ENCODE assay signal across 11 cellular contexts in the genomic region with DNA sequence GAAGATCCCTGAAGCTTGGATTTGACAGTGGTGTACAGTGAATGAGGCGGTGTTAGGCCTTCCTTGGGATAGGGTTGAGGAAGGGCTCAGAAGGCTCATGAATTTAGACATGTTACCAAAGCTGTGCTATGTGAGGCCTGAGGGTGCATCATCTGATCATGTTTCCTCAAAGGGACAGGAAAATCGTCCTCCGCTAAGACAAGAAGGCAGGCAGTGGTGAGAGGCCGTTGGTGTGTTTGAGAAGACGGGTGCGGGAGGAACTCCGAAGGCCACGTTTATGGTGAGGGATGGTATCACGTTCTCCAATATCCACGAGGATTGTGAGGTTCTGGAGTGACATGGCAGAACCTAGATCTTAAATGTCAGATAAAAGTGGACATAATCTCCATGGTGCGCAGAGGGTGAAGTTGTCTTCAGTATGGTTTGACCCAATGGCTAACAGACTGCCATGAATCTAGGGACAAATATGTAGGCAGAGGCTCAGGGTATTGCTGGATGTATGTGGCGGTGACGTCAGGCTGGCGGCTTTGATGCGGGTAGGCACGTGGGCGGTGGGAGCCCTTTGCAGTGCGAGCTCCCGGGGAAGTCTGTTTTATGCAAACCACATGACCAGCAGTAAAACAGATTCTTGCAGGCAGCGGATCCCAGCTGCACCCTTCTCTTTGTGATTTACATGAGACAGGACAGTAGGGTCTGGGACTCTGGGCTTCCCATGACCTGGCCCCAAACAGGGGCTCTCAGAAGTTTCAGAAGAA.
DNase-seq lines count a peak whose midpoint lies in the region; FAIRE-seq and TF ChIP-seq lines count a peak whose summit lies in the region.
"Had no signal": no experiment of that assay in that cellular context is flagged by ENCODE, and none has a peak within 500 bp of the region (broad histone marks: within the 10 kb centered on the region; RNA-seq: fewer than 3 reads in every experiment).

No MANE protein-coding gene starts in this region.

- H2BK5ac ChIP-seq in H1 (ENCODE audit: low read depth, low read length): no peak overlapping the region

- peaks cover 6% of the 10 kb centered on the region for H3K4me1 Mint-ChIP-seq in activated CD4-positive, alpha-beta T cell treated with anti-CD3 and anti-CD28 coated beads, Interleukin-2, amount 10 ng/mL, durations not matched to agents 24 days and 14 days

- 85% methylated on average over 20 of the region's 20 CpGs; no CpG with 5 or more reads in 1 of the 2 experiments for WGBS in H1 (ENCODE audit: extremely low coverage in 1 of 2, insufficient coverage in 1 of 2, insufficient read length in 1 of 2, insufficient replicate concordance in 2 of 2, low coverage in 1 of 2, low lambda C conversion rate in 2 of 2, missing lambda C conversion rate in 1 of 2), 2 experiments

- no peak overlapping the region for H3K14ac ChIP-seq in H1 (ENCODE audit: insufficient read length)

- no peaks in the 10 kb centered on the region; a peak in 1 of 7 replicates for H3K4me1 ChIP-seq in H1 (replicated peaks in 1 of 4; ENCODE audit: control insufficient read depth in 3 of 4, insufficient read depth in 4 of 4, low read length in 3 of 4)
- H3K4me1 ChIP-seq: SJSA1 had no signal

- no peaks in the 10 kb centered on the region for H4K20me1 ChIP-seq in H1 (replicated peaks in 1 of 2; ENCODE audit: control insufficient read depth in 1 of 2, insufficient read depth in 2 of 2, low read length in 2 of 2)

- intact Hi-C loops in activated CD4-positive, alpha-beta T cell treated with anti-CD3 and anti-CD28 coated beads, Interleukin-2, amount 10 ng/mL, durations not matched to agents 24 days and 14 days (cut with micrococcal nuclease): no loop called here

- peak overlapping the region; percentile 21 for H3K27ac Mint-ChIP-seq in activated CD4-positive, alpha-beta T cell treated with anti-CD3 and anti-CD28 coated beads, Interleukin-2, amount 10 ng/mL, durations not matched to agents 24 days and 14 days

- no peak overlapping the region for H2BK15ac ChIP-seq in H1 (ENCODE audit: low read length)

- H2BK12ac ChIP-seq in H1 (ENCODE audit: low read depth, low read length): no peak overlapping the region

- no peak overlapping the region for H4K91ac ChIP-seq in H1 (replicated peaks; ENCODE audit: insufficient read length, low read length)

- peak overlapping the region; percentile 83 for H3K27ac ChIP-seq in KOPT-K1 (ENCODE audit: low read depth, low read length, poor library complexity, severe bottlenecking)
- H3K27ac ChIP-seq in H1 (ENCODE audit: low read depth, low read length): no peak overlapping the region
- H3K27ac ChIP-seq: KMS-11, SJSA1 had no signal

- no peak for TF ChIP-seq EP300 in H1 (IDR thresholded peaks at IDR 0.05; ENCODE audit: borderline replicate concordance in 1 of 2, low read depth in 2 of 2, low read length in 2 of 2)

- no peak for TF ChIP-seq CTCF in H1 (IDR thresholded peaks at IDR 0.05; ENCODE audit: control extremely low read depth in 1 of 3, insufficient read depth in 1 of 3, low read depth in 1 of 3, low read length in 3 of 3)

- H3K79me2 ChIP-seq in H1 (ENCODE audit: control insufficient read depth in 1 of 2, insufficient read depth in 2 of 2, low read length in 2 of 2): no peaks in the 10 kb centered on the region

- H3K36me3 ChIP-seq in KOPT-K1 (ENCODE audit: insufficient read depth, low read length) (no peaks in the 10 kb centered on the region), H1 (ENCODE audit: control insufficient read depth in 2 of 4, insufficient read depth in 4 of 4, low read length in 3 of 4) (no peaks in the 10 kb centered on the region)
- H3K36me3 ChIP-seq: SJSA1 had no signal

- no peak for TF ChIP-seq POLR2A in H1 (IDR thresholded peaks at IDR 0.05; ENCODE audit: control extremely low read depth in 1 of 2, low read depth in 2 of 2, low read length in 2 of 2)

- H2BK120ac ChIP-seq in H1 (replicated peaks; ENCODE audit: low read depth, low read length): no peak overlapping the region

- no peaks in the 10 kb centered on the region; the same call in 1 of the 2 replicates for H3K23me2 ChIP-seq in H1 (ENCODE audit: low read depth, low read length)

- DNase-seq in activated CD4-positive, alpha-beta T cell treated with anti-CD3 and anti-CD28 coated beads, Interleukin-2, amount 10 ng/mL, durations not matched to agents 24 days and 14 days: peak; percentile 64
- DNase-seq in H1 (ENCODE audit: low read depth in 1 of 2, low spot score in 2 of 2) (peak in 1 of 2 experiments; percentile 35), SIG-M5 treated with dmso at 0.1 percent for 504 hours (lab: John Stamatoyannopoulos, UW; ENCODE audit: unreplicated experiment) (no peak), NCI-H2029 treated with DMSO at 0.1 percent for 48 hours (lab: John Stamatoyannopoulos, UW) (no peak), SHP77 treated with DMSO at 0.1 percent for 48 hours (lab: John Stamatoyannopoulos, UW) (no peak)
- DNase-seq in stimulated activated CD4-positive, alpha-beta T cell treated with anti-CD3 and anti-CD28 coated beads, Interleukin-4, amount 100 ng/mL, for 48 hours (ENCODE audit: low read depth in 2 of 2): peak; percentile 10 to 29
- DNase-seq: cortex of kidney, NCI-H187 treated with DMSO at 0.1 percent for 48 hours had no signal

- H3K9ac ChIP-seq in H1 (replicated peaks in 1 of 4; ENCODE audit: extremely low read depth in 1 of 4, low read depth in 3 of 4, low read length in 3 of 4): no peak overlapping the region
- H3K9ac ChIP-seq: KMS-11 had no signal

- no peak overlapping the region for H3K23ac ChIP-seq in H1 (ENCODE audit: insufficient read length)

- H3K79me1 ChIP-seq in H1 (ENCODE audit: low read depth, low read length): no peaks in the 10 kb centered on the region

- no peak for TF ChIP-seq RAD21 in H1 (IDR thresholded peaks at IDR 0.05 in 1 of 2, conservative IDR thresholded peaks at IDR 0.05 in 1 of 2; ENCODE audit: low read depth in 2 of 2, low read length in 2 of 2)

- H2AFZ ChIP-seq in H1 (ENCODE audit: low read length): 0 out of 2 replicates have a peak overlapping the region, but pooled peaks have one; percentile 36

- H3K4ac ChIP-seq in H1 (replicated peaks; ENCODE audit: insufficient read length, low read depth, low read length): no peak overlapping the region

- no peak overlapping the region for H4K5ac ChIP-seq in H1 (ENCODE audit: insufficient read length, low read depth, low read length)

- no peak overlapping the region for H3K56ac ChIP-seq in H1 (replicated peaks; ENCODE audit: insufficient read length, low read depth, low read length)

- POLR2A ChIA-PET in H1 (lab: Charles Lee; ENCODE audit: partially characterized antibody): no interaction called here

- H3K36me3 Mint-ChIP-seq in activated CD4-positive, alpha-beta T cell treated with anti-CD3 and anti-CD28 coated beads, Interleukin-2, amount 10 ng/mL, durations not matched to agents 24 days and 14 days (ENCODE audit: low read depth): no peaks in the 10 kb centered on the region

- no peak overlapping the region for H2BK20ac ChIP-seq in H1 (ENCODE audit: low read length)

- peaks cover 14% of the 10 kb centered on the region for H3K27me3 Mint-ChIP-seq in activated CD4-positive, alpha-beta T cell treated with anti-CD3 and anti-CD28 coated beads, Interleukin-2, amount 10 ng/mL, durations not matched to agents 24 days and 14 days

- no peak overlapping the region for H3K4me2 ChIP-seq in H1 (ENCODE audit: insufficient read depth in 1 of 2, low read depth in 2 of 2, low read length in 2 of 2)
- H3K4me2 ChIP-seq: KMS-11 had no signal

- H3K9me3 ChIP-seq in KOPT-K1 (ENCODE audit: insufficient read depth, low read length, poor library complexity, severe bottlenecking) (no peaks in the 10 kb centered on the region), H1 (ENCODE audit: insufficient read depth in 2 of 2, low read depth in 1 of 2, low read length in 1 of 2) (no peaks in the 10 kb centered on the region)
- H3K9me3 ChIP-seq: SJSA1 had no signal

- H3K18ac ChIP-seq in H1 (ENCODE audit: extremely low read depth, low read length): no peak overlapping the region

- no peak overlapping the region for H4K8ac ChIP-seq in H1 (ENCODE audit: extremely low read depth, insufficient read depth, low read length)

- no peak overlapping the region for H3K4me3 Mint-ChIP-seq in activated CD4-positive, alpha-beta T cell treated with anti-CD3 and anti-CD28 coated beads, Interleukin-2, amount 10 ng/mL, durations not matched to agents 24 days and 14 days

- peaks cover 3% of the 10 kb centered on the region for H3K9me3 Mint-ChIP-seq in activated CD4-positive, alpha-beta T cell treated with anti-CD3 and anti-CD28 coated beads, Interleukin-2, amount 10 ng/mL, durations not matched to agents 24 days and 14 days

- CTCF ChIA-PET in H1 (lab: Charles Lee; ENCODE audit: partially characterized antibody): interaction anchor here (0.6 to 0.7 kb wide), 2 partner anchors 82 to 236 kb away, joined by 3 read pairs; no protein-coding TSS in a partner anchor

- no peaks in the 10 kb centered on the region for H3K27me3 ChIP-seq in H1 (replicated peaks in 1 of 4; ENCODE audit: control insufficient read depth in 3 of 4, extremely low read depth in 1 of 4, insufficient read depth in 3 of 4, low read length in 3 of 4)
- H3K27me3 ChIP-seq: SJSA1 had no signal

- H3K4me3 ChIP-seq in H1 (ENCODE audit: extremely low read depth in 1 of 4, insufficient read depth in 2 of 4, low read depth in 3 of 4, low read length in 4 of 4): no peak overlapping the region
- H3K4me3 ChIP-seq: SJSA1 had no signal

- FAIRE-seq in H1 (lab: Jason Lieb, UNC): no peak

- no peak overlapping the region for H2AK5ac ChIP-seq in H1 (ENCODE audit: low read depth, low read length)

TF ChIP-seq in H1, 55 proteins besides CTCF, POLR2A, EP300 and RAD21:
- TF ChIP-seq, protein P1, sequence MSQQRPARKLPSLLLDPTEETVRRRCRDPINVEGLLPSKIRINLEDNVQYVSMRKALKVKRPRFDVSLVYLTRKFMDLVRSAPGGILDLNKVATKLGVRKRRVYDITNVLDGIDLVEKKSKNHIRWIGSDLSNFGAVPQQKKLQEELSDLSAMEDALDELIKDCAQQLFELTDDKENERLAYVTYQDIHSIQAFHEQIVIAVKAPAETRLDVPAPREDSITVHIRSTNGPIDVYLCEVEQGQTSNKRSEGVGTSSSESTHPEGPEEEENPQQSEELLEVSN (IDR thresholded peaks at IDR 0.05): 0 out of 2 replicates have a peak, but pooled peaks have one; percentile 35
- TF ChIP-seq SIX5 (IDR thresholded peaks at IDR 0.05; ENCODE audit: low read depth, low read length) (no peak), RFX5 (IDR thresholded peaks at IDR 0.05; ENCODE audit: borderline replicate concordance, low read depth, low read length) (no peak)
- TF ChIP-seq, protein P2, sequence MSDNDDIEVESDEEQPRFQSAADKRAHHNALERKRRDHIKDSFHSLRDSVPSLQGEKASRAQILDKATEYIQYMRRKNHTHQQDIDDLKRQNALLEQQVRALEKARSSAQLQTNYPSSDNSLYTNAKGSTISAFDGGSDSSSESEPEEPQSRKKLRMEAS (IDR thresholded peaks at IDR 0.05): peak; percentile 41; the same call in 1 of the 2 replicates

Comparison
In these comparisons a context has a peak if more than half of its experiments do, and no peak if none do; other contexts are left out.
1. DNase-seq: peak in activated CD4-positive, alpha-beta T cell treated with anti-CD3 and anti-CD28 coated beads, Interleukin-2, amount 10 ng/mL, durations not matched to agents 24 days and 14 days (single experiment) and stimulated activated CD4-positive, alpha-beta T cell treated with anti-CD3 and anti-CD28 coated beads, Interleukin-4, amount 100 ng/mL, for 48 hours (2 of 2); none in SIG-M5 treated with dmso at 0.1 percent for 504 hours (single experiment), NCI-H2029 treated with DMSO at 0.1 percent for 48 hours (single experiment) and SHP77 treated with DMSO at 0.1 percent for 48 hours (single experiment).